Comparison of ENCODE assay signal across 8 cellular contexts in genomic region chr11:777288-778255, GRCh38. TPM values are rescaled to one million over a fixed set of nuclear protein-coding genes. Genes with fewer than 3 reads are reported as not detected.
DNase-seq lines count a peak whose midpoint lies in the region; ATAC-seq and TF ChIP-seq lines count a peak whose summit lies in the region.

A gene with protein sequence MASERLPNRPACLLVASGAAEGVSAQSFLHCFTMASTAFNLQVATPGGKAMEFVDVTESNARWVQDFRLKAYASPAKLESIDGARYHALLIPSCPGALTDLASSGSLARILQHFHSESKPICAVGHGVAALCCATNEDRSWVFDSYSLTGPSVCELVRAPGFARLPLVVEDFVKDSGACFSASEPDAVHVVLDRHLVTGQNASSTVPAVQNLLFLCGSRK (minus strand): TSS chr11:777487. CDS start chr11:777462, 25 bp downstream.

- POLR2A ChIA-PET in HEK293T (lab: Yijun Ruan, JAX) = interaction anchor here (0.6 to 2.4 kb wide), 19 partner anchors 9 to 202 kb away, joined by 3 to 20 read pairs (median 5); partner anchors contain the start of genes CEND1, PHRF1, PIDD1 and PNPLA2

- no peaks in the 10 kb centered on the region for H3K9me3 Mint-ChIP-seq in activated naive CD4-positive, alpha-beta T cell treated with anti-CD3 and anti-CD28 coated beads, Interleukin-2, amount 50 U/mL, for 24 hours
- no peaks in the 10 kb centered on the region for H3K9me3 Mint-ChIP-seq in osteocyte (ENCODE audit: unreplicated experiment)

- no peaks in the 10 kb centered on the region for H3K27me3 ChIP-seq in thoracic aorta (replicated peaks; ENCODE audit: insufficient read depth)

- H3K36me3 Mint-ChIP-seq in activated naive CD4-positive, alpha-beta T cell treated with anti-CD3 and anti-CD28 coated beads, Interleukin-2, amount 50 U/mL, for 24 hours = no peaks in the 10 kb centered on the region
- no peaks in the 10 kb centered on the region for H3K36me3 Mint-ChIP-seq in osteocyte (ENCODE audit: unreplicated experiment)

- peaks cover 15 to 35% of the 10 kb centered on the region in 2 donors for H3K4me1 ChIP-seq in thoracic aorta (ENCODE audit: control insufficient read depth in 1 of 2, low read depth in 2 of 2)

- CTCF ChIA-PET in HEK293T (lab: Yijun Ruan, JAX) = interaction anchor here (0.7 kb wide), 1 partner anchor 12 kb away, joined by 3 read pairs; the partner anchor contains the start of gene CEND1

- H3K4me1 Mint-ChIP-seq in activated naive CD4-positive, alpha-beta T cell treated with anti-CD3 and anti-CD28 coated beads, Interleukin-2, amount 50 U/mL, for 24 hours = peaks cover 25% of the 10 kb centered on the region
- H3K4me1 Mint-ChIP-seq in osteocyte (ENCODE audit: unreplicated experiment) = peaks cover 23% of the 10 kb centered on the region

- peak; percentile 73 for ATAC-seq in thoracic aorta (ENCODE audit: insufficient number of reproducible peaks, low FRiP score, low read depth)

- TF ChIP-seq CTCF in osteocyte (IDR thresholded peaks at IDR 0.05) (no peak), thoracic aorta (IDR thresholded peaks at IDR 0.05) (no peak)

- H3K9me3 ChIP-seq in thoracic aorta = no peaks in the 10 kb centered on the region

- peaks cover 5% of the 10 kb centered on the region for H3K36me3 ChIP-seq in thoracic aorta

- H3K4me3 Mint-ChIP-seq in activated naive CD4-positive, alpha-beta T cell treated with anti-CD3 and anti-CD28 coated beads, Interleukin-2, amount 50 U/mL, for 24 hours = peak within 1 kb of the TSS; percentile 86
- H3K4me3 Mint-ChIP-seq in osteocyte (ENCODE audit: unreplicated experiment) = peak within 1 kb of the TSS; percentile 86

- peak; percentile 68 for DNase-seq in GM04504 (ENCODE audit: low read depth)
- DNase-seq in HEK293T (ENCODE audit: extremely low spot score) = peak; percentile 99
- peak; percentile 90 for DNase-seq in NAMALWA (ENCODE audit: low spot score)
- peak; percentile 78 for DNase-seq in SKM-1 (lab: John Stamatoyannopoulos, UW; ENCODE audit: unreplicated experiment)
- DNase-seq in glomerular visceral epithelial cell (ENCODE audit: extremely low spot score) = peak; percentile 89
- peak; percentile 98 for DNase-seq in osteocyte (ENCODE audit: extremely low spot score, unreplicated experiment)
- no peak for DNase-seq in thoracic aorta (ENCODE audit: low spot score)

- H3K27ac ChIP-seq in thoracic aorta = peak within 1 kb of the TSS; percentile 58 to 60

- H3K4me3 ChIP-seq in thoracic aorta = peak within 1 kb of the TSS; percentile 89

- H3K27me3 Mint-ChIP-seq in activated naive CD4-positive, alpha-beta T cell treated with anti-CD3 and anti-CD28 coated beads, Interleukin-2, amount 50 U/mL, for 24 hours = no peaks in the 10 kb centered on the region
- H3K27me3 Mint-ChIP-seq in osteocyte (ENCODE audit: unreplicated experiment) = no peaks in the 10 kb centered on the region

- H3K27ac Mint-ChIP-seq in activated naive CD4-positive, alpha-beta T cell treated with anti-CD3 and anti-CD28 coated beads, Interleukin-2, amount 50 U/mL, for 24 hours = peak within 1 kb of the TSS; percentile 62
- peak within 1 kb of the TSS; percentile 88 for H3K27ac Mint-ChIP-seq in osteocyte (ENCODE audit: unreplicated experiment)

TF ChIP-seq in HEK293T, 16 proteins besides CTCF, POLR2A, EP300 and RAD21:
- TF ChIP-seq, protein P1, sequence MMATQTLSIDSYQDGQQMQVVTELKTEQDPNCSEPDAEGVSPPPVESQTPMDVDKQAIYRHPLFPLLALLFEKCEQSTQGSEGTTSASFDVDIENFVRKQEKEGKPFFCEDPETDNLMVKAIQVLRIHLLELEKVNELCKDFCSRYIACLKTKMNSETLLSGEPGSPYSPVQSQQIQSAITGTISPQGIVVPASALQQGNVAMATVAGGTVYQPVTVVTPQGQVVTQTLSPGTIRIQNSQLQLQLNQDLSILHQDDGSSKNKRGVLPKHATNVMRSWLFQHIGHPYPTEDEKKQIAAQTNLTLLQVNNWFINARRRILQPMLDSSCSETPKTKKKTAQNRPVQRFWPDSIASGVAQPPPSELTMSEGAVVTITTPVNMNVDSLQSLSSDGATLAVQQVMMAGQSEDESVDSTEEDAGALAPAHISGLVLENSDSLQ (IDR thresholded peaks at IDR 0.05) = no peak
- TF ChIP-seq SUZ12 (IDR thresholded peaks at IDR 0.05) = no peak
- TF ChIP-seq L3MBTL2 (conservative IDR thresholded peaks at IDR 0.05) = no peak
- TF ChIP-seq ARNT (IDR thresholded peaks at IDR 0.05) = 0 out of 2 replicates have a peak, but pooled peaks have one; percentile 32
- no peak for TF ChIP-seq HDGF (IDR thresholded peaks at IDR 0.05; ENCODE audit: borderline replicate concordance)
- peak; percentile 56; the same call in 1 of the 2 replicates for TF ChIP-seq LEF1 (IDR thresholded peaks at IDR 0.05; ENCODE audit: borderline replicate concordance)
- no peak for TF ChIP-seq ELF4 (IDR thresholded peaks at IDR 0.05)
- no peak for TF ChIP-seq FOXA1 (IDR thresholded peaks at IDR 0.05)
- no peak for TF ChIP-seq NFRKB (IDR thresholded peaks at IDR 0.05)
- TF ChIP-seq BHLHE40 (IDR thresholded peaks at IDR 0.05; ENCODE audit: borderline replicate concordance) = no peak
- TF ChIP-seq FOXK2 (IDR thresholded peaks at IDR 0.05) = no peak
- TF ChIP-seq CTBP1 (IDR thresholded peaks at IDR 0.05; ENCODE audit: borderline replicate concordance) = no peak
- peak; percentile 63; the same call in 1 of the 2 replicates for TF ChIP-seq ZNF384 (IDR thresholded peaks at IDR 0.05)
- 0 out of 2 replicates have a peak, but pooled peaks have one; percentile 8 for TF ChIP-seq FOXM1 (IDR thresholded peaks at IDR 0.05; ENCODE audit: borderline replicate concordance)
- TF ChIP-seq TARDBP (IDR thresholded peaks at IDR 0.05) = no peak
- no peak for TF ChIP-seq SP1 (IDR thresholded peaks at IDR 0.05)

RNA-seq across cellular contexts. Expression of the gene that starts here (rescaled TPM):
- total RNA-seq in osteocyte = 79.1 and 84.4 TPM in 2 replicates
- 10 to 100 TPM; 32.5 to 48.7 TPM for total RNA-seq in thoracic aorta
